Comparison of ENCODE assay signal across 8 cellular contexts in genomic region chr22:35838849-35839646, GRCh38.
DNase-seq lines count a peak whose midpoint lies in the region; ATAC-seq and TF ChIP-seq lines count a peak whose summit lies in the region.

No MANE protein-coding gene starts in this region.

- no peak for TF ChIP-seq POLR2A in uterus (IDR thresholded peaks at IDR 0.05)

- peak; percentile 19 for DNase-seq in SIG-M5 treated with dmso at 0.1 percent for 504 hours (lab: John Stamatoyannopoulos, UW; ENCODE audit: unreplicated experiment)
- DNase-seq in SIG-M5 (lab: John Stamatoyannopoulos, UW), result no peak
- peak; percentile 51 for DNase-seq in NCI-H82 (lab: John Stamatoyannopoulos, UW)
- DNase-seq in choroid plexus epithelial cell (ENCODE audit: low read depth), result peak; percentile 84
- DNase-seq in lower lobe of right lung, result no peak
- peak; percentile 56 to 78 for DNase-seq in uterus
- no peak for DNase-seq in GM19238 (ENCODE audit: insufficient read length, low spot score)

- intact Hi-C loops in lower lobe of right lung (cut with DNase I) (no loop called here), uterus (cut with DNase I; ENCODE audit: low total_unique reads) (loop anchor here (10.0 kb wide), 1 partner anchor 204 kb away; no protein-coding TSS in a partner anchor)

- no peak for ATAC-seq in lower lobe of right lung
- no peak for ATAC-seq in HG03460 (IDR thresholded peaks at IDR 0.05; ENCODE audit: unreplicated experiment)

- H3K4me1 ChIP-seq in lower lobe of right lung (peaks cover 60% of the 10 kb centered on the region), uterus (peaks cover 11 to 29% of the 10 kb centered on the region in 2 donors)

- H3K27ac ChIP-seq in lower lobe of right lung (peak overlapping the region; percentile 70), uterus (peak overlapping the region; percentile 87 to 93)

- no peaks in the 10 kb centered on the region for H3K27me3 ChIP-seq in lower lobe of right lung (ENCODE audit: low read depth)
- no peaks in the 10 kb centered on the region for H3K27me3 ChIP-seq in uterus

- H3K9me3 ChIP-seq in lower lobe of right lung (no peaks in the 10 kb centered on the region), uterus (no peaks in the 10 kb centered on the region)

- peak; percentile 71 for TF ChIP-seq CTCF in choroid plexus epithelial cell (conservative IDR thresholded peaks at IDR 0.05; ENCODE audit: low read depth, low read length)
- TF ChIP-seq CTCF in lower lobe of right lung (IDR thresholded peaks at IDR 0.05), result peak; percentile 31
- peak; percentile 42 to 71 (median 56) for TF ChIP-seq CTCF in uterus (IDR thresholded peaks at IDR 0.05)

- no peaks in the 10 kb centered on the region for H3K36me3 ChIP-seq in lower lobe of right lung
- H3K36me3 ChIP-seq in uterus, result no peaks in the 10 kb centered on the region

- H3K4me3 ChIP-seq in choroid plexus epithelial cell (ENCODE audit: low read depth, low read length), result peak overlapping the region; percentile 70
- H3K4me3 ChIP-seq in lower lobe of right lung, result peak overlapping the region; percentile 56
- peak overlapping the region; percentile 49 for H3K4me3 ChIP-seq in uterus

Comparison
In these comparisons a context has a peak if more than half of its experiments do, and no peak if none do; other contexts are left out.
1. DNase-seq: peak in SIG-M5 treated with dmso at 0.1 percent for 504 hours (single experiment), NCI-H82 (single experiment), choroid plexus epithelial cell (single experiment) and uterus (2 of 2); none in SIG-M5 (single experiment), lower lobe of right lung (single experiment) and GM19238 (single experiment).
2. Peak in every context shown above with its lines, with median percentiles within 50 percentile points of each other: H3K4me3 ChIP-seq and CTCF ChIP-seq.